In genomic region chr5:166083183-166083959, GRCh38 we compare ENCODE assay signal across 21 cellular contexts.
"Had no signal": no experiment of that assay in that cellular context is flagged by ENCODE, and none has a peak within 500 bp of the region (broad histone marks: within the 10 kb centered on the region; RNA-seq: fewer than 3 reads in every experiment).

No MANE protein-coding gene starts in this region.

- H3K9me3 ChIP-seq: left lung, right atrium auricular region, thyroid gland had no signal

- ATAC-seq: left lung had no signal

- H3K27ac ChIP-seq: brain microvascular endothelial cell, dorsolateral prefrontal cortex, epithelial cell of prostate, hepatocyte, left lung, right atrium auricular region, thyroid gland had no signal

- H3K36me3 ChIP-seq: brain microvascular endothelial cell, left lung, right atrium auricular region, thyroid gland had no signal

- DNase-seq: activated CD4-positive, CD25-positive, alpha-beta regulatory T cell treated with anti-CD3 and anti-CD28 coated beads, Interleukin-2, amount 50 U/mL, for 72 hours; activated CD8-positive, alpha-beta memory T cell treated with anti-CD3 and anti-CD28 coated beads for 24 hours; activated CD8-positive, alpha-beta memory T cell treated with anti-CD3 and anti-CD28 coated beads, Interleukin-2, amount 50 U/mL, for 48 hours; activated effector memory CD4-positive, alpha-beta T cell treated with Interleukin-2 at 50 U/mL for 16 hours; activated naive CD4-positive, alpha-beta T cell treated with anti-CD3 and anti-CD28 coated beads, Interleukin-2, amount 10 ng/mL, durations not matched to agents 7 days and 5 days; activated T-cell treated with anti-CD3 and anti-CD28 coated beads, Interleukin-2, amount 50 U/mL, for 48 hours; aorta; brain microvascular endothelial cell; central memory CD4-positive, alpha-beta T cell; dorsolateral prefrontal cortex; foreskin fibroblast; kidney; left lung; mammary epithelial cell; stimulated activated CD4-positive, alpha-beta T cell treated with anti-CD3 and anti-CD28 coated beads, Interleukin-12 subunit alpha, Interleukin-12 subunit beta, amount 100 ng/mL, for 4 hours; stimulated activated CD4-positive, alpha-beta T cell treated with anti-CD3 and anti-CD28 coated beads, Interleukin-1b, Interleukin-23, amount 100 ng/mL, for 48 hours; stimulated activated naive CD4-positive, alpha-beta T cell treated with Interleukin-2 at 50 U/mL for 16 hours had no signal

- H3K4me2 ChIP-seq: hepatocyte had no signal

- H3K4me3 ChIP-seq: dorsolateral prefrontal cortex, hepatocyte, left lung, right atrium auricular region, thyroid gland had no signal

- H3K79me2 ChIP-seq: hepatocyte had no signal

- H3K27me3 ChIP-seq: brain microvascular endothelial cell, hepatocyte, left lung, right atrium auricular region, thyroid gland had no signal

- H2AFZ ChIP-seq: hepatocyte had no signal

- H3K4me1 ChIP-seq: left lung, right atrium auricular region, thyroid gland had no signal
